In genomic region chr16:78091419-78091818, GRCh38 we compare ENCODE assay signal across 1 cellular context.
TF ChIP-seq lines count a peak whose summit lies in the region.

No MANE protein-coding gene starts in this region.

TF ChIP-seq in K562, 482 proteins besides CTCF, POLR2A, EP300 and RAD21:
- TF ChIP-seq ATF3 (IDR thresholded peaks at IDR 0.05) (0 out of 2 replicates have a peak, but pooled peaks have one; percentile 10), ATF3 (CRISPR knock-in tag; conservative IDR thresholded peaks at IDR 0.05) (no peak), CBFA2T3 (IDR thresholded peaks at IDR 0.05) (peak; percentile 29; the same call in 1 of the 2 replicates), ATF7 (IDR thresholded peaks at IDR 0.05) (peak; percentile 61; the same call in 1 of the 2 replicates), FUS (optimal IDR thresholded peaks at IDR 0.05; ENCODE audit: low read depth, low read length) (no peak), TCF3 (CRISPR knock-in tag; IDR thresholded peaks at IDR 0.05) (peak; percentile 36)
